Comparison of ENCODE assay signal across 1 cellular context in the genomic region with DNA sequence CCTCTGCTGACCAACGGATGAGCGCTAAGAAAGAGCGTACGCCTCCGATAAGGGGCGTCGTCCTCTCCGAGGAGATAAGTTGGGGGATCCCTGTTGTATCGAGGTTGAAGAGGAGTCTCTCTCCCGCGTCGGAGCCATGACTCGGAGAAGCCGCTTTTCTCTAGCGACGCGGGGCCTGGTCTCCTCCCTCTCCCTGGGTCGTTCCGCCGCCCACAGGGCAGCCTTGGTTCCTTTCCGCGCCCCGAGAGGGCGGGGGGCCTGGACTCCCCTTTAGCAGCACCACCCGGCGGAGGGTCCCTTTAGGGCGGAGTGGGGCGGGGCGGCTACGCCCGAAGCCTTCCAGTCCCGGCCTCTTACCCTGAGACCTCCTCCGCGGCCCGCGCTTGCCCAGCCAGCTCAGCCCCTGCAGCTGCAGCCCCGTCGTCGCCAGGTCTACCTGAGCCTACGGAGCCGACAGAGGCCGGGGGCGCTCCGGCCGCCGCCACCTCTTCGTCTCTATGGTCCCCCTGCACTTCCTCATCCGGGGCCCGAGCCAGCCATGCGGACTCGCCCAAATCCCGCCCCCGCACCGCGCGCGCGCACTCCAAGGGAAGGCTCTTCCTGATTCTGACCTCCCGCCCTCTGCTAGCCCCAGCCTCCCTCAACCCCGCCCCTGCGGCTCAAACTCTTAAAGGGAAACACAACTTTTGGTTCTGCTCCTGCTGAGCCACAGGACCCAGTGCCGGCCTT.
A peak's percentile ranks its signal among the peaks of the same experiment; 100 is the strongest.
TF ChIP-seq lines count a peak whose summit lies in the region.

Gene PRR14L (minus strand): TSS at position 497 of the 729 bp plus-strand sequence. CDS start 11,272 bp downstream, outside the sequence.

TF ChIP-seq in SK-N-SH, 30 proteins besides CTCF, POLR2A, EP300 and RAD21 (continued from another document):
- TF ChIP-seq, protein P1, sequence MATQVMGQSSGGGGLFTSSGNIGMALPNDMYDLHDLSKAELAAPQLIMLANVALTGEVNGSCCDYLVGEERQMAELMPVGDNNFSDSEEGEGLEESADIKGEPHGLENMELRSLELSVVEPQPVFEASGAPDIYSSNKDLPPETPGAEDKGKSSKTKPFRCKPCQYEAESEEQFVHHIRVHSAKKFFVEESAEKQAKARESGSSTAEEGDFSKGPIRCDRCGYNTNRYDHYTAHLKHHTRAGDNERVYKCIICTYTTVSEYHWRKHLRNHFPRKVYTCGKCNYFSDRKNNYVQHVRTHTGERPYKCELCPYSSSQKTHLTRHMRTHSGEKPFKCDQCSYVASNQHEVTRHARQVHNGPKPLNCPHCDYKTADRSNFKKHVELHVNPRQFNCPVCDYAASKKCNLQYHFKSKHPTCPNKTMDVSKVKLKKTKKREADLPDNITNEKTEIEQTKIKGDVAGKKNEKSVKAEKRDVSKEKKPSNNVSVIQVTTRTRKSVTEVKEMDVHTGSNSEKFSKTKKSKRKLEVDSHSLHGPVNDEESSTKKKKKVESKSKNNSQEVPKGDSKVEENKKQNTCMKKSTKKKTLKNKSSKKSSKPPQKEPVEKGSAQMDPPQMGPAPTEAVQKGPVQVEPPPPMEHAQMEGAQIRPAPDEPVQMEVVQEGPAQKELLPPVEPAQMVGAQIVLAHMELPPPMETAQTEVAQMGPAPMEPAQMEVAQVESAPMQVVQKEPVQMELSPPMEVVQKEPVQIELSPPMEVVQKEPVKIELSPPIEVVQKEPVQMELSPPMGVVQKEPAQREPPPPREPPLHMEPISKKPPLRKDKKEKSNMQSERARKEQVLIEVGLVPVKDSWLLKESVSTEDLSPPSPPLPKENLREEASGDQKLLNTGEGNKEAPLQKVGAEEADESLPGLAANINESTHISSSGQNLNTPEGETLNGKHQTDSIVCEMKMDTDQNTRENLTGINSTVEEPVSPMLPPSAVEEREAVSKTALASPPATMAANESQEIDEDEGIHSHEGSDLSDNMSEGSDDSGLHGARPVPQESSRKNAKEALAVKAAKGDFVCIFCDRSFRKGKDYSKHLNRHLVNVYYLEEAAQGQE (IDR thresholded peaks at IDR 0.05; ENCODE audit: low read depth, low read length): 0 out of 2 replicates have a peak, but pooled peaks have one; percentile 5
- TF ChIP-seq RCOR1 (IDR thresholded peaks at IDR 0.05; ENCODE audit: low read length) (0 out of 2 replicates have a peak, but pooled peaks have one; percentile 26), SMC3 (IDR thresholded peaks at IDR 0.05; ENCODE audit: low read depth, low read length) (0 out of 2 replicates have a peak, but pooled peaks have one; percentile 2), YY1 (IDR thresholded peaks at IDR 0.05; ENCODE audit: low read depth) (peak; percentile 77; the same call in 1 of the 2 replicates)
- TF ChIP-seq, protein P2, sequence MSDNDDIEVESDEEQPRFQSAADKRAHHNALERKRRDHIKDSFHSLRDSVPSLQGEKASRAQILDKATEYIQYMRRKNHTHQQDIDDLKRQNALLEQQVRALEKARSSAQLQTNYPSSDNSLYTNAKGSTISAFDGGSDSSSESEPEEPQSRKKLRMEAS (IDR thresholded peaks at IDR 0.05; ENCODE audit: low read depth): peak; percentile 85
